ENCODE assay signal across 1 cellular context in genomic region chr3:53219897-53220483, GRCh38.
TF ChIP-seq lines count a peak whose summit lies in the region.

No MANE protein-coding gene starts in this region.

TF ChIP-seq in IMR-90, 13 proteins besides CTCF, POLR2A, EP300 and RAD21:
- TF ChIP-seq CEBPB (IDR thresholded peaks at IDR 0.05; ENCODE audit: low read depth, low read length) (no peak), SMC3 (IDR thresholded peaks at IDR 0.05; ENCODE audit: low read depth, low read length) (peak; percentile 63), RFX5 (IDR thresholded peaks at IDR 0.05; ENCODE audit: low read depth, low read length) (no peak), MAFK (IDR thresholded peaks at IDR 0.05; ENCODE audit: low read depth, low read length) (no peak), RCOR1 (IDR thresholded peaks at IDR 0.05; ENCODE audit: insufficient replicate concordance, low read length) (no peak), FOS (IDR thresholded peaks at IDR 0.05; ENCODE audit: low read depth, low read length) (no peak), NFE2L2 (IDR thresholded peaks at IDR 0.05; ENCODE audit: low read depth, low read length) (no peak), CHD1 (IDR thresholded peaks at IDR 0.05; ENCODE audit: low read depth, low read length) (no peak), MAZ (IDR thresholded peaks at IDR 0.05; ENCODE audit: borderline replicate concordance, low read depth, low read length) (no peak; the same call in 1 of the 2 replicates), MXI1 (IDR thresholded peaks at IDR 0.05; ENCODE audit: borderline replicate concordance, low read depth, low read length) (peak; percentile 58; the same call in 1 of the 2 replicates), ELK1 (IDR thresholded peaks at IDR 0.05; ENCODE audit: borderline replicate concordance, low read depth, low read length) (no peak)
